In the genomic region with DNA sequence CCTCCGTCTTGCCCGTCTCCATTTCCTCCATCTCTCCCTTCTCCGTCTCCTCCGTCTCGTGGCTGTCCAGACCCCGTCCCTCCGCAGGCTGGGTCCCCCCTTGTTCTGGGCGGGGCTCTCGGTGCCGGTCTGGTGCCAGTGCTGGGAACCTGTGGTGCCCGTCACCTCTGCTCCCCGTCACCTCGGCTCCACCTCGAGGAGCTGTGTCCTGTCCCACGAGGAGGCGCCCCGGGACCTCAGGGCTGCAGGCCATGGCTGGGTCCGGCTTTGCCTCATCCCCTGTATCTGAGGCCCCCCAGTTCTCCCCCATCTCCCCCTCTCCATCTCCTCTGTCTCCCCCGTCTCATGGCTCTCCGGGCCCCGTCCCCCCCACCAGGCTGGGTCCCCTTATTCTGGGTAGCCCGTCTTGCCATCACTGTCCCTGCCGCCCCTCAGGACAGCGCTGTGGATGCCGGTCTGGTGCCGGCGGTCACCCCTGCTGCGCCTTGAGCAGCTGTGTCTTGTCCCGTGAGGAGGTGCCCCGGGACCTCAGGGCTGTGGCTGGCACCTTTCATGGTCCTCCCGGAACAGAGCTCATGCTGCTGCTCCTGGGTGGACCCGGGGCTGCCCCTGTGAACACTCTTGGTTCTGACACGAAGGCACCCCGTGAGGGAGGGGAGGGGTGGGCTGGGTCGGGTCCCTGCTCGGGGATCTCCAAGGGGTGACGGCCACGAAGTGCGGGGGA, we compare ENCODE assay signal across 10 cellular contexts. TPM values are rescaled to one million over a fixed set of nuclear protein-coding genes. Genes with fewer than 3 reads are reported as not detected.
A peak's percentile ranks its signal among the peaks of the same experiment; 100 is the strongest.
DNase-seq lines count a peak whose midpoint lies in the region; ATAC-seq and TF ChIP-seq lines count a peak whose summit lies in the region.
"Had no signal": no experiment of that assay in that cellular context is flagged by ENCODE, and none has a peak within 500 bp of the region (broad histone marks: within the 10 kb centered on the region; RNA-seq: fewer than 3 reads in every experiment).

No MANE protein-coding gene starts in this region.

- H3K14ac ChIP-seq in H9 (ENCODE audit: insufficient read depth, low read length) = no peak overlapping the region; the same call in 1 of the 2 replicates

- H3K23ac ChIP-seq in mesendoderm (ENCODE audit: low read length) = no peak overlapping the region
- H3K23ac ChIP-seq in H9 (ENCODE audit: insufficient read length, low read depth, low read length) = no peak overlapping the region

- no peak overlapping the region for H2BK12ac ChIP-seq in H9 (ENCODE audit: insufficient read length, low read depth, low read length)

- H3K4me3 Mint-ChIP-seq in MCF 10A (ENCODE audit: unreplicated experiment) = no peak overlapping the region
- H3K4me3 Mint-ChIP-seq in chondrocyte (ENCODE audit: unreplicated experiment) = peak overlapping the region; percentile 41
- H3K4me3 Mint-ChIP-seq in H9 = peak overlapping the region in 1 of 2 experiments; percentile 30; a peak in 1 of 5 replicates
- H3K4me3 Mint-ChIP-seq: endodermal cell had no signal

- H4K8ac ChIP-seq in mesendoderm (ENCODE audit: low read depth, low read length) (no peak overlapping the region), H9 (replicated peaks; ENCODE audit: insufficient read length, low read depth, low read length) (no peak overlapping the region)

- H2BK15ac ChIP-seq in mesendoderm (replicated peaks; ENCODE audit: low read depth) = no peak overlapping the region
- H2BK15ac ChIP-seq in H9 (ENCODE audit: low read depth, low read length) = no peak overlapping the region

- no peak overlapping the region for H2AFZ ChIP-seq in H9 (ENCODE audit: low read length)

- H3K4me3 ChIP-seq in breast epithelium = peak overlapping the region in 2 of 3 donors; percentile 16 to 54
- H3K4me3 ChIP-seq in mesendoderm (ENCODE audit: low read length) = no peak overlapping the region
- peak overlapping the region; percentile 38 for H3K4me3 ChIP-seq in suprapubic skin
- H3K4me3 ChIP-seq in tibial nerve = peak overlapping the region in 1 of 4 donors; percentile 40

- H3K79me1 ChIP-seq in mesendoderm (ENCODE audit: low read length) (no peaks in the 10 kb centered on the region), H9 (ENCODE audit: insufficient read depth, low read depth, low read length, poor library complexity, severe bottlenecking) (no peaks in the 10 kb centered on the region)

- no peak for ATAC-seq in HG02970 (IDR thresholded peaks at IDR 0.05; ENCODE audit: low FRiP score, unreplicated experiment)

- peak overlapping the region; percentile 48 for H3K9ac ChIP-seq in mesendoderm (ENCODE audit: low read length)
- H3K9ac ChIP-seq in H9 (ENCODE audit: extremely low read depth, insufficient read length, low read length) = no peak overlapping the region

- BruUV-seq in MCF 10A (replicated peaks; lab: Mats Ljungman, UMichigan) = no TSS peak

- no peak overlapping the region for H2BK5ac ChIP-seq in mesendoderm (ENCODE audit: low read length)
- no peak overlapping the region for H2BK5ac ChIP-seq in H9 (ENCODE audit: insufficient read length, low read length)

- DNase-seq in breast epithelium (ENCODE audit: low spot score in 2 of 2) (no peak), MCF 10A (ENCODE audit: unreplicated experiment) (no peak), chondrocyte (ENCODE audit: low spot score) (peak; percentile 81), mesendoderm (no peak), suprapubic skin (ENCODE audit: low spot score in 2 of 2) (no peak), tibial nerve (ENCODE audit: low spot score in 2 of 2) (no peak), H9 (no peak)

- no peak overlapping the region for H2AK5ac ChIP-seq in mesendoderm (ENCODE audit: low read length)
- H2AK5ac ChIP-seq in H9 (ENCODE audit: insufficient read length, low read length) = no peak overlapping the region

- no peak overlapping the region for H3T11ph ChIP-seq in H9 (ENCODE audit: low read length)

- WGBS in mesendoderm (ENCODE audit: extremely low coverage, insufficient coverage, low lambda C conversion rate) = no CpG with 5 or more reads among the region's 39 CpGs
- 29% methylated on average over 19 of the region's 39 CpGs for WGBS in suprapubic skin
- WGBS in tibial nerve, 2 donors = 47 to 50% methylated on average over 23 to 37 of the region's 39 CpGs
- no CpG with 5 or more reads among the region's 39 CpGs for WGBS in H9 (ENCODE audit: extremely low coverage, insufficient read length, low lambda C conversion rate)

- POLR2A ChIA-PET in MCF 10A (lab: Yijun Ruan, JAX) = no interaction called here

- TF ChIP-seq POLR2A in breast epithelium (IDR thresholded peaks at IDR 0.05) = no peak
- no peak for TF ChIP-seq POLR2A in suprapubic skin (IDR thresholded peaks at IDR 0.05)
- TF ChIP-seq POLR2A in tibial nerve (IDR thresholded peaks at IDR 0.05) = no peak

- H3K4me1 Mint-ChIP-seq in MCF 10A (ENCODE audit: insufficient read depth, unreplicated experiment) = no peaks in the 10 kb centered on the region
- H3K4me1 Mint-ChIP-seq in chondrocyte (ENCODE audit: low read depth) = peaks cover 5% of the 10 kb centered on the region
- H3K4me1 Mint-ChIP-seq in H9 = 0 out of 4 replicates have a peak, but pooled peaks cover 0 to 2% of the 10 kb centered on the region in 2 experiments
- H3K4me1 Mint-ChIP-seq: endodermal cell had no signal

- H3K36me3 ChIP-seq in breast epithelium (no peaks in the 10 kb centered on the region), mesendoderm (ENCODE audit: control insufficient read depth, insufficient read depth, low read length) (peaks cover 1% of the 10 kb centered on the region), suprapubic skin (peaks cover 30% of the 10 kb centered on the region), tibial nerve (peaks cover 0 to 47% (median 0%) of the 10 kb centered on the region in 3 donors)

- no peaks in the 10 kb centered on the region for H3K9me3 ChIP-seq in breast epithelium
- no peaks in the 10 kb centered on the region for H3K9me3 ChIP-seq in suprapubic skin
- H3K9me3 ChIP-seq in tibial nerve = no peaks in the 10 kb centered on the region
- H3K9me3 ChIP-seq in H9 (ENCODE audit: control insufficient read depth, low read depth, low read length) = no peaks in the 10 kb centered on the region

- H3K27me3 ChIP-seq in breast epithelium (peaks cover 7 to 15% of the 10 kb centered on the region in 2 donors), mesendoderm (ENCODE audit: insufficient read depth, low read length, poor library complexity) (no peaks in the 10 kb centered on the region), suprapubic skin (peaks cover 20% of the 10 kb centered on the region), tibial nerve (peaks cover 0 to 17% of the 10 kb centered on the region in 2 donors), H9 (ENCODE audit: insufficient read depth, low read length) (no peaks in the 10 kb centered on the region)

- no peak overlapping the region for H2BK20ac ChIP-seq in H9 (ENCODE audit: low read depth, low read length, poor library complexity, severe bottlenecking)

- no peaks in the 10 kb centered on the region for H4K20me1 ChIP-seq in H9 (ENCODE audit: control insufficient read depth, insufficient read depth, insufficient read length)

- H3K18ac ChIP-seq in mesendoderm (ENCODE audit: low read length) (no peak overlapping the region), H9 (ENCODE audit: insufficient read length, low read depth, low read length) (no peak overlapping the region)

- intact Hi-C loops in breast epithelium (cut with DNase I; ENCODE audit: low total_unique reads) (no loop called here), MCF 10A (cut with micrococcal nuclease) (no loop called here)

- H3K56ac ChIP-seq in mesendoderm (ENCODE audit: low read length) (peak overlapping the region; percentile 70), H9 (ENCODE audit: insufficient read length, low read depth, low read length) (no peak overlapping the region)

- H2BK120ac ChIP-seq in mesendoderm (ENCODE audit: low read depth, low read length) = no peak overlapping the region
- no peak overlapping the region for H2BK120ac ChIP-seq in H9 (ENCODE audit: low read depth, low read length, poor library complexity, severe bottlenecking)

- no peak for TF ChIP-seq CTCF in breast epithelium (IDR thresholded peaks at IDR 0.05)
- no peak for TF ChIP-seq CTCF in MCF 10A (IDR thresholded peaks at IDR 0.05; ENCODE audit: unreplicated experiment)
- no peak for TF ChIP-seq CTCF in chondrocyte (IDR thresholded peaks at IDR 0.05)
- TF ChIP-seq CTCF in suprapubic skin (IDR thresholded peaks at IDR 0.05) = no peak
- TF ChIP-seq CTCF in tibial nerve (IDR thresholded peaks at IDR 0.05) = no peak
- TF ChIP-seq CTCF in H9 (conservative IDR thresholded peaks at IDR 0.05) = no peak

- H3K4me1 ChIP-seq in breast epithelium = no peaks in the 10 kb centered on the region
- no peaks in the 10 kb centered on the region for H3K4me1 ChIP-seq in mesendoderm (ENCODE audit: control insufficient read depth, low read depth, low read length)
- peaks cover 16% of the 10 kb centered on the region for H3K4me1 ChIP-seq in suprapubic skin
- peaks cover 0 to 15% (median 8%) of the 10 kb centered on the region in 4 donors for H3K4me1 ChIP-seq in tibial nerve
- no peaks in the 10 kb centered on the region for H3K4me1 ChIP-seq in H9 (ENCODE audit: insufficient read depth, low read length)

- peaks cover 7% of the 10 kb centered on the region for H3K9me3 Mint-ChIP-seq in MCF 10A (ENCODE audit: unreplicated experiment)
- H3K9me3 Mint-ChIP-seq in chondrocyte (ENCODE audit: low read depth) = peaks cover 6% of the 10 kb centered on the region
- peaks cover 11 to 12% of the 10 kb centered on the region in 2 experiments for H3K9me3 Mint-ChIP-seq in H9

- no peaks in the 10 kb centered on the region for H3K79me2 ChIP-seq in mesendoderm (ENCODE audit: control insufficient read depth, insufficient read depth, low read length)
- no peaks in the 10 kb centered on the region for H3K79me2 ChIP-seq in H9 (ENCODE audit: insufficient read depth, low read length)

- H4K5ac ChIP-seq in mesendoderm (ENCODE audit: low read length) (no peak overlapping the region), H9 (ENCODE audit: insufficient read length, low read depth, low read length) (no peak overlapping the region)

- no peaks in the 10 kb centered on the region for H3K27me3 Mint-ChIP-seq in MCF 10A (ENCODE audit: insufficient read depth, unreplicated experiment)
- H3K27me3 Mint-ChIP-seq in chondrocyte (ENCODE audit: low read depth) = no peaks in the 10 kb centered on the region
- H3K27me3 Mint-ChIP-seq in H9 (ENCODE audit: low read depth) = peaks cover 3% of the 10 kb centered on the region

- H3K27ac ChIP-seq in breast epithelium (no peak overlapping the region), mesendoderm (ENCODE audit: low read depth, low read length) (no peak overlapping the region), suprapubic skin (no peak overlapping the region), tibial nerve (no peak overlapping the region), H9 (ENCODE audit: insufficient read length, low read depth, low read length) (no peak overlapping the region)
- H3K27ac ChIP-seq: skin epidermis had no signal

- H3K4me2 ChIP-seq in mesendoderm (ENCODE audit: low read length) = no peak overlapping the region
- no peak overlapping the region for H3K4me2 ChIP-seq in H9 (ENCODE audit: insufficient read depth, insufficient read length, low read length)

- CTCF ChIA-PET in MCF 10A (lab: Yijun Ruan, JAX) = no interaction called here

- H3K27ac Mint-ChIP-seq in MCF 10A (ENCODE audit: low read depth, unreplicated experiment) (no peak overlapping the region), chondrocyte (ENCODE audit: unreplicated experiment) (peak overlapping the region; percentile 22), H9 (no peak overlapping the region)
- H3K27ac Mint-ChIP-seq: endodermal cell had no signal

- H3K36me3 Mint-ChIP-seq in MCF 10A (ENCODE audit: insufficient read depth, unreplicated experiment) (peaks cover 7% of the 10 kb centered on the region), chondrocyte (ENCODE audit: low read depth) (peaks cover 7% of the 10 kb centered on the region), H9 (ENCODE audit: insufficient read depth in 1 of 3, low read depth in 3 of 3) (peaks cover 5 to 22% (median 14%) of the 10 kb centered on the region in 3 experiments; a peak in 6 of 7 replicates)

- H3K4ac ChIP-seq in mesendoderm (ENCODE audit: low read depth, low read length) = no peak overlapping the region
- H3K4ac ChIP-seq in H9 (ENCODE audit: low read depth, low read length) = no peak overlapping the region

- TF ChIP-seq EP300 in suprapubic skin (IDR thresholded peaks at IDR 0.05) = no peak
- TF ChIP-seq EP300 in tibial nerve (IDR thresholded peaks at IDR 0.05) = no peak

- no peaks in the 10 kb centered on the region for H3K23me2 ChIP-seq in H9 (ENCODE audit: insufficient read length, low read depth, low read length, poor library complexity, severe bottlenecking)

- no peak overlapping the region for H4K91ac ChIP-seq in H9 (ENCODE audit: insufficient read length, low read depth, low read length)

RNA-seq across cellular contexts. Expression of gene GTPBP6, which starts 13.3 kb away (rescaled TPM):
- 10 to 100 TPM; 25.5 to 45.9 (median 27.2) TPM for total RNA-seq in breast epithelium
- 54.9 and 73.4 TPM in 2 replicates for total RNA-seq in MCF 10A (2022)
- 37.6 to 42.2 TPM (median 42.0 TPM) in 3 replicates for total RNA-seq in chondrocyte
- polyA plus RNA-seq in mesendoderm (2013, experiment 1 of 2) = 38.4 TPM
- polyA plus RNA-seq in mesendoderm (2013, experiment 2 of 2) = 38.5 TPM
- 10 to 100 TPM; 29.7 to 36.4 (median 34.3) TPM for total RNA-seq in suprapubic skin
- 10 to 100 TPM; 39.3 to 84.1 (median 56.3) TPM for total RNA-seq in tibial nerve
- 64.0 and 64.5 TPM in 2 replicates for total RNA-seq in H9 (2021)

RNA-seq across cellular contexts. Expression of gene PLCXD1, which starts 50.8 kb away (rescaled TPM):
- total RNA-seq in breast epithelium = 10 to 100 TPM; 10.5 to 15.5 (median 12.3) TPM
- 7.6 and 12.0 TPM in 2 replicates for total RNA-seq in MCF 10A (2022)
- 6.8 to 8.0 TPM (median 7.7 TPM) in 3 replicates for total RNA-seq in chondrocyte
- 24.1 TPM for polyA plus RNA-seq in mesendoderm (2013, experiment 1 of 2)
- polyA plus RNA-seq in mesendoderm (2013, experiment 2 of 2) = 26.6 TPM
- 10 to 100 TPM; 22.4 to 78.3 (median 54.2) TPM for total RNA-seq in suprapubic skin
- 10 to 100 TPM in 2 of 4 donors, 1 to 10 TPM in 2; 5.7 to 18.8 (median 9.2) TPM for total RNA-seq in tibial nerve
- total RNA-seq in H9 (2021) = 96.5 and 96.9 TPM in 2 replicates

RNA-seq across cellular contexts. Expression of gene PPP2R3B, which starts 54.8 kb away (rescaled TPM):
- total RNA-seq in breast epithelium (10 to 100 TPM; 10.4 to 23.3 (median 23.1) TPM), MCF 10A (2022) (13.7 and 14.0 TPM in 2 replicates), chondrocyte (27.1 to 30.5 TPM (median 30.0 TPM) in 3 replicates), suprapubic skin (10 to 100 TPM; 31.8 to 79.6 (median 47.1) TPM), tibial nerve (10 to 100 TPM; 20.4 to 59.4 (median 32.7) TPM), H9 (2021) (63.3 and 72.1 TPM in 2 replicates)
- polyA plus RNA-seq in mesendoderm (2013, experiment 1 of 2) = 26.4 TPM
- polyA plus RNA-seq in mesendoderm (2013, experiment 2 of 2) = 27.4 TPM
